ENCODE assay signal across 11 cellular contexts in the genomic region with DNA sequence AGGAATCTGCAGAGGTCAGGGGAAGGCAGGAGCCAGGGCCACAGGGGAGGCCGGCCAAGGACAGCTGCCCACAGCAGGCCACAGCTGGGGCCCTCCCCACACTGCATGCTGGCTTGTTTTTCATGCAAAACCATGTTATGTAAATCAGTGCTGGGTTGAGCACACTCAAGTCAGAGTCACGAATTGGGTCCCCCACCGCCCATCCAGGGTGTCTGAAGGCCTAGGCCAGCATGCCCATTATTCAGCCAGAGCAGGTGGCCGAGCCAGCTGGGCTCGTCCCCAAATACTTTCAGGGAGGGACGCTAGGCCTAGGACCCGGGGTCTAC. TPM values are rescaled to one million over a fixed set of nuclear protein-coding genes. Genes with fewer than 3 reads are reported as not detected.
DNase-seq lines count a peak whose midpoint lies in the region; ATAC-seq and TF ChIP-seq lines count a peak whose summit lies in the region.
"Had no signal": no experiment of that assay in that cellular context is flagged by ENCODE, and none has a peak within 500 bp of the region (broad histone marks: within the 10 kb centered on the region; RNA-seq: fewer than 3 reads in every experiment).

No MANE protein-coding gene starts in this region.

- no peaks in the 10 kb centered on the region for H3K79me2 ChIP-seq in GM23338 (replicated peaks; ENCODE audit: insufficient read depth)

- H3K27ac ChIP-seq in GM23338 (ENCODE audit: low read depth), result no peak overlapping the region

- BruUV-seq in Calu3 (replicated peaks; lab: Mats Ljungman, UMichigan), result no TSS peak

- H3K4me1 Mint-ChIP-seq in GM23338 (peaks cover 57% of the 10 kb centered on the region), activated B cell treated with CpG ODN at 0.5 μM for 24 hours (peaks cover 32% of the 10 kb centered on the region), Calu3 (ENCODE audit: low read depth, unreplicated experiment) (peaks cover 69% of the 10 kb centered on the region)
- peaks cover 59% of the 10 kb centered on the region for H3K4me1 Mint-ChIP-seq in activated T-cell treated with anti-CD3 and anti-CD28 coated beads, Interleukin-2, amount 50 U/mL, for 24 hours (ENCODE audit: low read depth)

- H3K4me2 ChIP-seq in GM23338, result 0 out of 2 replicates have a peak overlapping the region, but pooled peaks have one; percentile 26

- H3K27ac Mint-ChIP-seq in GM23338 (no peak overlapping the region), activated B cell treated with CpG ODN at 0.5 μM for 24 hours (peak overlapping the region; percentile 24), Calu3 (ENCODE audit: unreplicated experiment) (no peak overlapping the region)
- no peak overlapping the region for H3K27ac Mint-ChIP-seq in activated T-cell treated with anti-CD3 and anti-CD28 coated beads, Interleukin-2, amount 50 U/mL, for 24 hours

- peaks cover 18% of the 10 kb centered on the region for H3K27me3 Mint-ChIP-seq in GM23338 (ENCODE audit: insufficient read depth, low read depth, poor library complexity)
- no peaks in the 10 kb centered on the region for H3K27me3 Mint-ChIP-seq in activated B cell treated with CpG ODN at 0.5 μM for 24 hours
- no peaks in the 10 kb centered on the region for H3K27me3 Mint-ChIP-seq in Calu3 (ENCODE audit: unreplicated experiment)
- H3K27me3 Mint-ChIP-seq in activated T-cell treated with anti-CD3 and anti-CD28 coated beads, Interleukin-2, amount 50 U/mL, for 24 hours, result no peaks in the 10 kb centered on the region

- H3K9me2 ChIP-seq in GM23338 (ENCODE audit: insufficient read depth), result no peaks in the 10 kb centered on the region

- H3K4me3 ChIP-seq in GM06990 (replicated peaks; ENCODE audit: low read depth, low read length) (no peak overlapping the region), GM23338 (no peak overlapping the region)
- H3K4me3 ChIP-seq: HAP-1 had no signal

- H3K36me3 ChIP-seq in GM06990 (ENCODE audit: control insufficient read depth, insufficient read depth, low read length) (no peaks in the 10 kb centered on the region), GM23338 (ENCODE audit: insufficient read depth) (no peaks in the 10 kb centered on the region)
- H3K36me3 ChIP-seq: HAP-1 had no signal

- no peak overlapping the region for H3K4me3 Mint-ChIP-seq in GM23338
- peak overlapping the region; percentile 15 for H3K4me3 Mint-ChIP-seq in activated B cell treated with CpG ODN at 0.5 μM for 24 hours
- no peak overlapping the region for H3K4me3 Mint-ChIP-seq in Calu3 (ENCODE audit: low read depth, unreplicated experiment)
- H3K4me3 Mint-ChIP-seq in activated T-cell treated with anti-CD3 and anti-CD28 coated beads, Interleukin-2, amount 50 U/mL, for 24 hours, result no peak overlapping the region

- H3K9me3 Mint-ChIP-seq in GM23338, result no peaks in the 10 kb centered on the region
- H3K9me3 Mint-ChIP-seq in activated B cell treated with CpG ODN at 0.5 μM for 24 hours, result no peaks in the 10 kb centered on the region
- H3K9me3 Mint-ChIP-seq in Calu3 (ENCODE audit: low read depth, unreplicated experiment), result no peaks in the 10 kb centered on the region
- H3K9me3 Mint-ChIP-seq in activated T-cell treated with anti-CD3 and anti-CD28 coated beads, Interleukin-2, amount 50 U/mL, for 24 hours, result no peaks in the 10 kb centered on the region

- CTCF ChIA-PET in activated B cell treated with CpG ODN at 0.5 μM for 24 hours (lab: Charles Lee), result interaction anchor here (0.6 kb wide), 1 partner anchor 16 kb away, joined by 3 read pairs; no protein-coding TSS in a partner anchor
- CTCF ChIA-PET in Calu3 (lab: Charles Lee), result interaction anchor here (1.1 kb wide), 1 partner anchor 11 kb away, joined by 3 read pairs; no protein-coding TSS in a partner anchor

- H3F3A ChIP-seq in GM23338 (replicated peaks; ENCODE audit: low read depth), result no peaks in the 10 kb centered on the region

- peak; percentile 34 for ATAC-seq in GM23338
- peak; percentile 66 for ATAC-seq in activated B cell treated with CpG ODN at 0.5 μM for 24 hours (ENCODE audit: low read depth)

- H3K36me3 Mint-ChIP-seq in GM23338 (ENCODE audit: low read depth) (no peaks in the 10 kb centered on the region), activated B cell treated with CpG ODN at 0.5 μM for 24 hours (ENCODE audit: low read depth) (no peaks in the 10 kb centered on the region), Calu3 (ENCODE audit: insufficient read depth, unreplicated experiment) (peaks cover 56% of the 10 kb centered on the region)
- H3K36me3 Mint-ChIP-seq in activated T-cell treated with anti-CD3 and anti-CD28 coated beads, Interleukin-2, amount 50 U/mL, for 24 hours (ENCODE audit: low read depth), result no peaks in the 10 kb centered on the region

- POLR2A ChIA-PET in activated B cell treated with CpG ODN at 0.5 μM for 24 hours (lab: Charles Lee), result interaction anchor here (0.6 to 3.7 kb wide), 3 partner anchors 12 to 200 kb away, joined by 3 to 50 read pairs (median 8); a partner anchor contains a TSS

- no peaks in the 10 kb centered on the region for H3K27me3 ChIP-seq in GM06990 (replicated peaks; ENCODE audit: control insufficient read depth, insufficient read depth, low read length)
- H3K27me3 ChIP-seq in GM23338 (ENCODE audit: insufficient read depth), result no peaks in the 10 kb centered on the region

- DNase-seq in GM06990 (ENCODE audit: extremely low read depth, insufficient read length) (peak; percentile 50), GM23338 (ENCODE audit: low spot score) (no peak), activated B cell treated with CpG ODN at 0.5 μM for 24 hours (no peak), nucleus accumbens (lab: John Stamatoyannopoulos, UW) (peak in 35 of 56 donors; percentile 11 to 68 (median 29)), activated gamma-delta T cell treated with Interleukin-2 at 50 U/mL for 16 hours (no peak), cortex of kidney (lab: John Stamatoyannopoulos, UW) (no peak), Calu3 (no peak)
- no peak for DNase-seq in activated T-cell treated with anti-CD3 and anti-CD28 coated beads, Interleukin-2, amount 50 U/mL, for 24 hours
- DNase-seq: effector CD4-positive, alpha-beta T cell; NCI-H1092 had no signal

- H3K4me1 ChIP-seq in GM23338 (ENCODE audit: insufficient read depth), result peaks cover 14% of the 10 kb centered on the region
- H3K4me1 ChIP-seq: HAP-1 had no signal

- H4K20me1 ChIP-seq in GM23338 (replicated peaks; ENCODE audit: insufficient read depth), result no peaks in the 10 kb centered on the region

- TF ChIP-seq CTCF in GM06990 (IDR thresholded peaks at IDR 0.05; ENCODE audit: insufficient read depth, low read length, poor library complexity, severe bottlenecking) (no peak), GM23338 (conservative IDR thresholded peaks at IDR 0.05; ENCODE audit: low read depth in 2 of 2) (no peak), activated B cell treated with CpG ODN at 0.5 μM for 24 hours (IDR thresholded peaks at IDR 0.05) (no peak), Calu3 (IDR thresholded peaks at IDR 0.05; ENCODE audit: unreplicated experiment) (no peak)

- intact Hi-C loops in activated B cell treated with CpG ODN at 0.5 μM for 24 hours (cut with micrococcal nuclease), result loop anchor here (2.0 kb wide), 1 partner anchor 51 kb away; a partner anchor contains a TSS
- intact Hi-C loops in Calu3 (cut with micrococcal nuclease; ENCODE audit: unreplicated experiment), result no loop called here

- peak overlapping the region; percentile 52; the same call in 1 of the 2 replicates for H2AFZ ChIP-seq in GM23338

TF ChIP-seq in GM23338, 12 proteins besides CTCF, POLR2A, EP300 and RAD21:
- TF ChIP-seq ZNF331 (CRISPR knock-in tag; IDR thresholded peaks at IDR 0.05; ENCODE audit: low read depth), result no peak
- TF ChIP-seq JUNB (IDR thresholded peaks at IDR 0.05; ENCODE audit: unreplicated experiment), result no peak
- TF ChIP-seq EZH2 (IDR thresholded peaks at IDR 0.05; ENCODE audit: low read depth, unreplicated experiment), result no peak

RNA-seq across cellular contexts. Expression of a gene that starts 51.2 kb away (rescaled TPM):
- total RNA-seq in GM23338 (2014; rRNA removed; shearing (Covaris generic)), result 12.1 and 15.3 TPM in 2 replicates
- polyA plus RNA-seq in GM23338 (2016; fragmentation: Nextera tagmentation; extraction: Ambion mirVana), result 41.2 and 46.9 TPM in 2 replicates
- total RNA-seq in activated B cell treated with CpG ODN at 0.5 μM for 24 hours (18.8 and 20.4 TPM in 2 replicates), Calu3 (2022) (177 and 241 TPM in 2 replicates)

Comparison
In these comparisons a context has a peak if more than half of its experiments do, and no peak if none do; other contexts are left out.
1. DNase-seq: peak in GM06990 (single experiment) and nucleus accumbens (35 of 56); none in GM23338 (single experiment), activated B cell treated with CpG ODN at 0.5 μM for 24 hours (single experiment), activated gamma-delta T cell treated with Interleukin-2 at 50 U/mL for 16 hours (single experiment), cortex of kidney (single experiment), Calu3 (single experiment) and activated T-cell treated with anti-CD3 and anti-CD28 coated beads, Interleukin-2, amount 50 U/mL, for 24 hours (single experiment).